In the genomic region with DNA sequence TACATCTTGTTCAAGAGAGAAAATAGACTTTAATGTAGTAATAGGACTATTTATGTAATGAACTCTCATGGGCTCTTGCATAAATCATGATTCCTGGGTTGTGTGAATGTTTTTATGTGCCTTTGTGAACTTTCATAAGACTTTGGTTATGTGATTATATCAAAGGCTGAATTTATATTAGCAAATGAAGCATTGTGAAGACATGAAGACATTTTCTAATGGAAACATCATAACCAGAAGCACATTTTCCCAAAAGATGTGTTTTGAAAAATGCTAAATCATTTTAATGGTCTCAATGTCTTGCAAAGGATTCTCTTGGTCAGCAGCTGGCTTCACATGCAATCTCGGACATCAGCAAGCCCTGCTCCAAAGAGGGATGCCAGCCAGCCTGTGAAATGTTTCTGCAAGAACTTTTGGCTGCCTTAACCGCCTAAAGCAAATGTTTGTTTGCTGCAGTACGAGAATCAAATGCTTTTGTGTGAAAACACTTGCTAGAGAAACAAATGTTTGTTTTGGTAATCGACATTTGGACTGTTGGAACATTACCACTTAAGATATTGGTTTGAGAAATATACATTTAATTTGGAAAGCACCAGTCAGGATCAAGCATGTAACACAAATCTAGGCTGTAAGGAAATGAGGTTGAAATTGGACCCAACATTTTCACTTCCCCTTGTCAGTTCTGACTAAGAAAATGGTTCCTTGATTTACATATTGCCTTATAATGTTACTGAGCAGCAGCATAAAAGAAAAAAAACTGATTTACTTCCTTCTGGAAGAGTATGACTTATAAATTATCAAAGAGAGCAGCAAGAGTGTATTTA, we compare ENCODE assay signal across 8 cellular contexts.
DNase-seq lines count a peak whose midpoint lies in the region; ATAC-seq and TF ChIP-seq lines count a peak whose summit lies in the region.

No MANE protein-coding gene starts in this region.

- no peaks in the 10 kb centered on the region for H3K36me3 ChIP-seq in ascending aorta

- DNase-seq in GM10248 (ENCODE audit: extremely low spot score): peak; percentile 35
- peak; percentile 56 for DNase-seq in LNCaP clone FGC (ENCODE audit: low read depth)
- peak; percentile 51 for DNase-seq in left lobe of liver (ENCODE audit: low spot score)
- no peak for DNase-seq in DMS79 (lab: John Stamatoyannopoulos, UW)
- no peak for DNase-seq in NCI-H2107 treated with DMSO at 0.1 percent for 48 hours (lab: John Stamatoyannopoulos, UW; ENCODE audit: unreplicated experiment)
- no peak for DNase-seq in activated CD4-positive, CD25-positive, alpha-beta regulatory T cell (lab: John Stamatoyannopoulos, UW)
- no peak for DNase-seq in ascending aorta (ENCODE audit: low spot score in 2 of 2)

- peaks cover 0 to 7% of the 10 kb centered on the region in 2 donors for H3K4me1 ChIP-seq in ascending aorta

- CTCF ChIA-PET in GM10248 (lab: Yijun Ruan, JAX): no interaction called here

- POLR2A ChIA-PET in GM10248 (lab: Yijun Ruan, JAX): no interaction called here

- no peaks in the 10 kb centered on the region for H3K9me3 ChIP-seq in ascending aorta

- ATAC-seq in GM21737 (IDR thresholded peaks at IDR 0.05; ENCODE audit: unreplicated experiment) (peak; percentile 90), left lobe of liver (peak; percentile 90)

- TF ChIP-seq CTCF in GM10248 (IDR thresholded peaks at IDR 0.05; ENCODE audit: control extremely low read depth, extremely low read depth, low read depth, missing control alignments) (no peak), LNCaP clone FGC (IDR thresholded peaks at IDR 0.05; ENCODE audit: control insufficient read depth, extremely low read depth, insufficient read depth) (no peak), ascending aorta (IDR thresholded peaks at IDR 0.05) (no peak)

- H3K27me3 ChIP-seq in ascending aorta: no peaks in the 10 kb centered on the region

- intact Hi-C loops in ascending aorta (cut with DNase I): no loop called here

- peak overlapping the region in 1 of 2 donors; percentile 12 for H3K27ac ChIP-seq in ascending aorta

- H3K4me3 ChIP-seq in LNCaP clone FGC (ENCODE audit: low read depth, low read length) (no peak overlapping the region), ascending aorta (no peak overlapping the region)

Comparison
In these comparisons a context has a peak if more than half of its experiments do, and no peak if none do; other contexts are left out.
1. DNase-seq: peak in GM10248 (single experiment), LNCaP clone FGC (single experiment) and left lobe of liver (single experiment); none in DMS79 (single experiment), NCI-H2107 treated with DMSO at 0.1 percent for 48 hours (single experiment), activated CD4-positive, CD25-positive, alpha-beta regulatory T cell (0 of 4) and ascending aorta (0 of 2).